ENCODE assay signal across 8 cellular contexts in genomic region chr12:133080619-133081407, GRCh38. TPM values are rescaled to one million over a fixed set of nuclear protein-coding genes. Genes with fewer than 3 reads are reported as not detected.
A peak's percentile ranks its signal among the peaks of the same experiment; 100 is the strongest.
DNase-seq lines count a peak whose midpoint lies in the region; ATAC-seq and TF ChIP-seq lines count a peak whose summit lies in the region.

Gene ZNF140 (plus strand): TSS chr12:133080923. CDS start chr12:133081321, 398 bp downstream.

- H3K27ac Mint-ChIP-seq in activated naive CD4-positive, alpha-beta T cell treated with anti-CD3 and anti-CD28 coated beads, Interleukin-2, amount 50 U/mL, for 72 hours = no peak within 1 kb of the TSS
- H3K27ac Mint-ChIP-seq in glutamatergic neuron (ENCODE audit: unreplicated experiment) = no peak within 1 kb of the TSS

- H3K4me1 ChIP-seq in SJSA1 (replicated peaks) (no peaks in the 10 kb centered on the region), osteoblast (ENCODE audit: insufficient read depth, low read length) (peaks cover 3% of the 10 kb centered on the region), thymus (ENCODE audit: control insufficient read depth, insufficient read depth, low read length) (peaks cover 2% of the 10 kb centered on the region)

- H3K27ac ChIP-seq in SJSA1 (peak within 1 kb of the TSS; percentile 40; the same call in 1 of the 2 replicates), osteoblast (ENCODE audit: low read depth, low read length) (peak within 1 kb of the TSS; percentile 99), thymus (ENCODE audit: low read depth) (peak within 1 kb of the TSS; percentile 100)

- no peaks in the 10 kb centered on the region for H4K20me1 ChIP-seq in osteoblast (ENCODE audit: insufficient read depth, low read length)

- H2AFZ ChIP-seq in osteoblast (ENCODE audit: low read length) = peak within 1 kb of the TSS; percentile 94

- H3K4me3 ChIP-seq in SJSA1 (peak within 1 kb of the TSS; percentile 33), osteoblast (ENCODE audit: insufficient read depth, low read length) (peak within 1 kb of the TSS; percentile 93), thymus (ENCODE audit: low read length) (peak within 1 kb of the TSS; percentile 72)

- H3K79me2 ChIP-seq in osteoblast (ENCODE audit: insufficient read depth, low read length) = peaks cover 19% of the 10 kb centered on the region

- H3K27me3 ChIP-seq in SJSA1 (replicated peaks) (no peaks in the 10 kb centered on the region), osteoblast (ENCODE audit: insufficient read depth, low read length) (no peaks in the 10 kb centered on the region), thymus (ENCODE audit: control insufficient read depth, insufficient read depth) (no peaks in the 10 kb centered on the region)

- H3K4me1 Mint-ChIP-seq in glutamatergic neuron (ENCODE audit: low read depth, unreplicated experiment) = peaks cover 4% of the 10 kb centered on the region

- DNase-seq in GF-D8 (lab: John Stamatoyannopoulos, UW) = peak; percentile 96
- peak; percentile 91 for DNase-seq in H4 (ENCODE audit: low spot score)
- peak; percentile 94 for DNase-seq in M059J (ENCODE audit: low read depth)
- DNase-seq in SJSA1 (ENCODE audit: low read depth in 1 of 2, low spot score in 2 of 2) = peak in 1 of 2 experiments; percentile 44
- DNase-seq in activated naive CD4-positive, alpha-beta T cell treated with anti-CD3 and anti-CD28 coated beads, Interleukin-2, amount 50 U/mL, for 72 hours (ENCODE audit: low spot score in 2 of 2) = peak; percentile 91 to 92
- DNase-seq in glutamatergic neuron = peak; percentile 98
- peak; percentile 95 for DNase-seq in osteoblast (ENCODE audit: insufficient read length, low spot score, missing footprints)

- no peak within 1 kb of the TSS for H3K4me3 Mint-ChIP-seq in glutamatergic neuron (ENCODE audit: unreplicated experiment)

- peaks cover 30 to 34% of the 10 kb centered on the region in 2 donors for H3K9me3 Mint-ChIP-seq in activated naive CD4-positive, alpha-beta T cell treated with anti-CD3 and anti-CD28 coated beads, Interleukin-2, amount 50 U/mL, for 72 hours
- H3K9me3 Mint-ChIP-seq in glutamatergic neuron (ENCODE audit: unreplicated experiment) = peaks cover 38% of the 10 kb centered on the region

- H3K9me3 ChIP-seq in SJSA1 (replicated peaks) (peaks cover 25% of the 10 kb centered on the region), osteoblast (ENCODE audit: low read depth, low read length) (peaks cover 15% of the 10 kb centered on the region), thymus (ENCODE audit: control insufficient read depth) (peaks cover 15% of the 10 kb centered on the region)

- peak; percentile 79 to 80 for ATAC-seq in activated naive CD4-positive, alpha-beta T cell treated with anti-CD3 and anti-CD28 coated beads, Interleukin-2, amount 50 U/mL, for 72 hours

- H3K4me2 ChIP-seq in osteoblast (ENCODE audit: insufficient read depth, low read length) = peak within 1 kb of the TSS; percentile 93

- peaks cover 5% of the 10 kb centered on the region for H3K27me3 Mint-ChIP-seq in glutamatergic neuron (ENCODE audit: unreplicated experiment)

- H3K36me3 ChIP-seq in SJSA1 (no peaks in the 10 kb centered on the region), osteoblast (ENCODE audit: insufficient read depth, low read length) (peaks cover 39% of the 10 kb centered on the region), thymus (ENCODE audit: control insufficient read depth, insufficient read depth) (peaks cover 22% of the 10 kb centered on the region)

- under 1% methylated on average over 60 of the region's 60 CpGs for WGBS in thymus

- peaks cover 61 to 64% of the 10 kb centered on the region in 2 donors for H3K36me3 Mint-ChIP-seq in activated naive CD4-positive, alpha-beta T cell treated with anti-CD3 and anti-CD28 coated beads, Interleukin-2, amount 50 U/mL, for 72 hours
- peaks cover 51% of the 10 kb centered on the region for H3K36me3 Mint-ChIP-seq in glutamatergic neuron (ENCODE audit: unreplicated experiment)

- TF ChIP-seq CTCF in glutamatergic neuron (IDR thresholded peaks at IDR 0.05; ENCODE audit: partially characterized antibody, unreplicated experiment) (peak; percentile 54), osteoblast (IDR thresholded peaks at IDR 0.05; ENCODE audit: extremely low read depth, low read depth, low read length) (no peak)

RNA-seq across cellular contexts. Expression of gene ZNF140, which starts in this region (rescaled TPM):
- total RNA-seq in H4 (2014; rRNA removed; shearing (Covaris generic)) = 9.8 and 17.0 TPM in 2 replicates
- 10.7 and 15.7 TPM in 2 replicates for total RNA-seq in M059J (2014; rRNA removed; shearing (Covaris generic))
- total RNA-seq in SJSA1 (2014; rRNA removed; shearing (Covaris generic)) = 0.16 and 0.84 TPM in 2 replicates
- total RNA-seq in activated naive CD4-positive, alpha-beta T cell treated with anti-CD3 and anti-CD28 coated beads, Interleukin-2, amount 50 U/mL, for 72 hours = 10 to 100 TPM in 1 of 2 donors, 1 to 10 TPM in 1; 8.4 to 13.2 TPM
- total RNA-seq in glutamatergic neuron (ENCODE audit: unreplicated experiment) = 32.3 TPM
- 21.0 and 24.5 TPM in 2 replicates for total RNA-seq in osteoblast
- 32.7 TPM for polyA plus RNA-seq in thymus

Comparison
In these comparisons a context has a peak if more than half of its experiments do, and no peak if none do; other contexts are left out.
1. H3K27ac ChIP-seq: peak in every context shown above with its lines; median percentile 100 in thymus; 99 in osteoblast; 40 in SJSA1.
2. H3K4me3 ChIP-seq: peak in every context shown above with its lines; median percentile 93 in osteoblast; 72 in thymus; 33 in SJSA1.